In genomic region chr13:114056205-114057013, GRCh38 we compare ENCODE assay signal across 1 cellular context.
TF ChIP-seq lines count a peak whose summit lies in the region.

No MANE protein-coding gene starts in this region.

TF ChIP-seq in H1, 55 proteins besides CTCF, POLR2A, EP300 and RAD21 (continued from another document):
- TF ChIP-seq ATF2 (IDR thresholded peaks at IDR 0.05; ENCODE audit: low read length) (no peak), HDAC2 (IDR thresholded peaks at IDR 0.05; ENCODE audit: borderline replicate concordance in 1 of 2, low read depth in 2 of 2, low read length in 2 of 2) (no peak)
